In genomic region chr20:38043512-38044300, GRCh38 we compare ENCODE assay signal across 9 cellular contexts. TPM values are rescaled to one million over a fixed set of nuclear protein-coding genes. Genes with fewer than 3 reads are reported as not detected.
DNase-seq lines count a peak whose midpoint lies in the region; ATAC-seq, FAIRE-seq and TF ChIP-seq lines count a peak whose summit lies in the region.
"Had no signal": no experiment of that assay in that cellular context is flagged by ENCODE, and none has a peak within 500 bp of the region (broad histone marks: within the 10 kb centered on the region; RNA-seq: fewer than 3 reads in every experiment).

No MANE protein-coding gene starts in this region.

- H3K4me1 ChIP-seq in cardiac muscle cell (ENCODE audit: low read depth) (peaks cover 10% of the 10 kb centered on the region), keratinocyte (ENCODE audit: control insufficient read depth, extremely low read depth, insufficient read depth, low read length) (peaks cover 10% of the 10 kb centered on the region), OCI-LY7 (ENCODE audit: insufficient read depth, low read length, poor library complexity, severe bottlenecking) (no peaks in the 10 kb centered on the region), ovary (ENCODE audit: insufficient read depth) (no peaks in the 10 kb centered on the region), upper lobe of right lung (no peaks in the 10 kb centered on the region)

- H3K4me3 Mint-ChIP-seq in activated naive CD8-positive, alpha-beta T cell: peak overlapping the region; percentile 17

- H3K4me3 ChIP-seq in cardiac muscle cell (no peak overlapping the region), keratinocyte (ENCODE audit: control insufficient read depth in 2 of 3, extremely low read depth in 1 of 3, insufficient read depth in 2 of 3, low read depth in 1 of 3, low read length in 3 of 3) (no peak overlapping the region), OCI-LY7 (ENCODE audit: low read depth, low read length, poor library complexity, severe bottlenecking) (no peak overlapping the region), ovary (no peak overlapping the region), upper lobe of right lung (no peak overlapping the region)

- peaks cover 14% of the 10 kb centered on the region for H3K36me3 Mint-ChIP-seq in activated naive CD8-positive, alpha-beta T cell

- ATAC-seq in left ventricle myocardium superior (no peak), upper lobe of right lung (no peak)

- peak overlapping the region; percentile 24 for H3K27ac Mint-ChIP-seq in activated naive CD8-positive, alpha-beta T cell

- H3K9ac ChIP-seq in keratinocyte (ENCODE audit: control insufficient read depth, extremely low read depth, insufficient read depth, low read length): peak overlapping the region; percentile 34

- H3K9me3 Mint-ChIP-seq in activated naive CD8-positive, alpha-beta T cell (ENCODE audit: low read depth): no peaks in the 10 kb centered on the region

- TF ChIP-seq CTCF in cardiac muscle cell (IDR thresholded peaks at IDR 0.05; ENCODE audit: low read depth, low read length): no peak
- peak in 2 of 3 experiments; percentile 17 to 36 for TF ChIP-seq CTCF in keratinocyte (optimal IDR thresholded peaks at IDR 0.05 in 1 of 3, IDR thresholded peaks at IDR 0.05 in 1 of 3, conservative IDR thresholded peaks at IDR 0.05 in 1 of 3; ENCODE audit: extremely low read depth in 1 of 3, insufficient read depth in 2 of 3, low read length in 3 of 3)
- TF ChIP-seq CTCF in OCI-LY7 (conservative IDR thresholded peaks at IDR 0.05; ENCODE audit: low read length): no peak
- TF ChIP-seq CTCF in ovary (IDR thresholded peaks at IDR 0.05): no peak
- TF ChIP-seq CTCF in upper lobe of right lung (IDR thresholded peaks at IDR 0.05): no peak

- H3K9me1 ChIP-seq in keratinocyte (ENCODE audit: control insufficient read depth, extremely low read depth, insufficient read depth, low read length): no peaks in the 10 kb centered on the region

- H3K27me3 ChIP-seq in cardiac muscle cell (no peaks in the 10 kb centered on the region), keratinocyte (ENCODE audit: control insufficient read depth, extremely low read depth, insufficient read depth, low read length) (no peaks in the 10 kb centered on the region), ovary (no peaks in the 10 kb centered on the region), upper lobe of right lung (no peaks in the 10 kb centered on the region)

- WGBS in ovary, 3 donors: 75 to 81% (median 80%) methylated on average over 10 of the region's 10 CpGs

- CTCF ChIA-PET in OCI-LY7 (lab: Charles Lee; ENCODE audit: unreplicated experiment): no interaction called here

- H2AFZ ChIP-seq in keratinocyte (ENCODE audit: control insufficient read depth, low read length) (no peak overlapping the region), OCI-LY7 (ENCODE audit: low read length) (no peak overlapping the region)

- H3K4me2 ChIP-seq in keratinocyte (ENCODE audit: control insufficient read depth, extremely low read depth, insufficient read depth, low read depth, low read length) (peak overlapping the region; percentile 42), OCI-LY7 (ENCODE audit: low read length) (no peak overlapping the region)

- no peaks in the 10 kb centered on the region for H3K9me2 ChIP-seq in OCI-LY7 (ENCODE audit: insufficient read depth, low read length)

- peak; percentile 69 for FAIRE-seq in keratinocyte (lab: Jason Lieb, UNC)

- dilution Hi-C loops in keratinocyte (cut with MboI; ENCODE audit: extremely low pct_ligation_motif_present, low sequenced_read_pairs): no loop called here

- POLR2A ChIA-PET in OCI-LY7 (lab: Charles Lee): interaction anchor here (0.6 to 1.7 kb wide), 2 partner anchors 68 to 755 kb away, joined by 3 to 4 read pairs; no protein-coding TSS in a partner anchor

- peaks cover 54% of the 10 kb centered on the region for H3K4me1 Mint-ChIP-seq in activated naive CD8-positive, alpha-beta T cell (ENCODE audit: low read depth)

- no peak for TF ChIP-seq EP300 in ovary (IDR thresholded peaks at IDR 0.05)

- peak in 1 of 2 donors; percentile 38 for DNase-seq in cardiac muscle cell (ENCODE audit: low read depth in 1 of 2, low spot score in 1 of 2)
- no peak for DNase-seq in left ventricle myocardium superior
- DNase-seq in keratinocyte (ENCODE audit: low read depth, low spot score): peak; percentile 73
- DNase-seq in OCI-LY7 (ENCODE audit: low spot score): no peak
- no peak for DNase-seq in ovary
- DNase-seq in upper lobe of right lung: no peak
- no peak for DNase-seq in Kasumi-1 (lab: John Stamatoyannopoulos, UW)

- no peaks in the 10 kb centered on the region for H3K9me3 ChIP-seq in cardiac muscle cell (ENCODE audit: low read depth)
- no peaks in the 10 kb centered on the region for H3K9me3 ChIP-seq in keratinocyte (ENCODE audit: control insufficient read depth, low read depth, low read length)
- H3K9me3 ChIP-seq in OCI-LY7 (ENCODE audit: low read length): no peaks in the 10 kb centered on the region
- no peaks in the 10 kb centered on the region for H3K9me3 ChIP-seq in ovary
- H3K9me3 ChIP-seq in upper lobe of right lung: no peaks in the 10 kb centered on the region

- peaks cover 30% of the 10 kb centered on the region for H3K36me3 ChIP-seq in cardiac muscle cell
- peaks cover 16 to 19% of the 10 kb centered on the region in 2 experiments for H3K36me3 ChIP-seq in keratinocyte (ENCODE audit: control insufficient read depth in 2 of 2, extremely low read depth in 1 of 2, insufficient read depth in 2 of 2, low read length in 2 of 2)
- H3K36me3 ChIP-seq in OCI-LY7 (ENCODE audit: insufficient read depth, low read length): peaks cover 99% of the 10 kb centered on the region
- no peaks in the 10 kb centered on the region for H3K36me3 ChIP-seq in ovary
- peaks cover 64% of the 10 kb centered on the region for H3K36me3 ChIP-seq in upper lobe of right lung

- BruUV-seq in OCI-LY7 (replicated peaks; lab: Mats Ljungman, UMichigan): no TSS peak

- peaks cover 49% of the 10 kb centered on the region for H3K79me2 ChIP-seq in keratinocyte (ENCODE audit: control insufficient read depth, insufficient read depth, low read length)
- H3K79me2 ChIP-seq in OCI-LY7 (ENCODE audit: insufficient read depth, low read depth, low read length): peaks cover 51% of the 10 kb centered on the region

- no peak for TF ChIP-seq POLR2A in ovary (IDR thresholded peaks at IDR 0.05)

- H4K20me1 ChIP-seq in keratinocyte (ENCODE audit: control insufficient read depth, extremely low read depth, insufficient read depth, low read length) (no peaks in the 10 kb centered on the region), OCI-LY7 (ENCODE audit: insufficient read depth, low read length) (peaks cover 14% of the 10 kb centered on the region; the same call in 1 of the 2 replicates)

- no peaks in the 10 kb centered on the region for H3K27me3 Mint-ChIP-seq in activated naive CD8-positive, alpha-beta T cell

- H3K27ac ChIP-seq in cardiac muscle cell: peak overlapping the region; percentile 37
- H3K27ac ChIP-seq in keratinocyte (ENCODE audit: control insufficient read depth, insufficient read depth, low read length): peak overlapping the region; percentile 77
- no peak overlapping the region for H3K27ac ChIP-seq in OCI-LY7 (ENCODE audit: low read depth, low read length, poor library complexity, severe bottlenecking)
- H3K27ac ChIP-seq in ovary: no peak overlapping the region
- no peak overlapping the region for H3K27ac ChIP-seq in upper lobe of right lung
- H3K27ac ChIP-seq: HL-60 had no signal

- intact Hi-C loops in left ventricle myocardium superior (cut with micrococcal nuclease): no loop called here
- intact Hi-C loops in OCI-LY7 (cut with micrococcal nuclease; ENCODE audit: unreplicated experiment): no loop called here
- intact Hi-C loops in ovary (cut with DNase I): no loop called here
- intact Hi-C loops in upper lobe of right lung (cut with DNase I): no loop called here

RNA-seq across cellular contexts. Expression of gene RPRD1B, which starts 10.2 kb away (rescaled TPM):
- total RNA-seq in cardiac muscle cell: 26.2 and 43.5 TPM in 2 replicates
- 31.0 and 44.5 TPM in 2 replicates for polyA plus RNA-seq in cardiac muscle cell
- 65.3 TPM for total RNA-seq in left ventricle myocardium superior
- polyA plus RNA-seq in keratinocyte: 15.9 to 22.6 TPM (median 19.9 TPM) in 3 replicates
- 26.6 TPM for polyA plus RNA-seq in keratinocyte (2011; ENCODE audit: low read depth)
- polyA plus RNA-seq in keratinocyte (2011; cell fraction: cytosol; rRNA removed): 12.0 and 20.0 TPM in 2 replicates
- polyA plus RNA-seq in keratinocyte (2011; cell fraction: nucleus; rRNA removed): 25.3 and 30.2 TPM in 2 replicates
- 14.2 and 15.1 TPM in 2 replicates for polyA plus RNA-seq in keratinocyte (2012; ENCODE audit: low replicate concordance)
- polyA minus RNA-seq in keratinocyte: 6.6 to 22.3 TPM (median 20.3 TPM) in 3 replicates
- 28.8 TPM for polyA minus RNA-seq in keratinocyte (2011; cell fraction: cytosol; rRNA and poly(A)+ RNA removed)
- 27.1 and 37.2 TPM in 2 replicates for polyA minus RNA-seq in keratinocyte (2011; cell fraction: nucleus; rRNA and poly(A)+ RNA removed)
- total RNA-seq in OCI-LY7 (2014; rRNA removed; shearing (Covaris generic)): 45.6 and 52.3 TPM in 2 replicates
- total RNA-seq in OCI-LY7 (2022): 67.3 and 67.9 TPM in 2 replicates
- total RNA-seq in ovary: 10 to 100 TPM; 21.8 to 45.3 (median 33.4) TPM
- polyA plus RNA-seq in ovary: 10 to 100 TPM; 12.1 to 36.3 TPM
- total RNA-seq in upper lobe of right lung: 33.1 TPM

RNA-seq across cellular contexts. Expression of gene TTI1, which starts 10.4 kb away (rescaled TPM):
- total RNA-seq in cardiac muscle cell (19.0 and 23.0 TPM in 2 replicates), left ventricle myocardium superior (12.5 TPM), OCI-LY7 (2022) (26.5 and 28.7 TPM in 2 replicates), ovary (10 to 100 TPM; 10.7 to 19.7 (median 16.3) TPM), upper lobe of right lung (16.3 TPM)
- polyA plus RNA-seq in cardiac muscle cell (23.1 and 32.8 TPM in 2 replicates), keratinocyte (10.3 to 16.7 TPM (median 13.5 TPM) in 3 replicates), ovary (10 to 100 TPM in 1 of 2 donors, 1 to 10 TPM in 1; 9.3 to 18.8 TPM)
- 3.0 TPM for polyA plus RNA-seq in keratinocyte (2011; ENCODE audit: low read depth)
- polyA plus RNA-seq in keratinocyte (2011; cell fraction: cytosol; rRNA removed): 6.0 and 9.2 TPM in 2 replicates
- polyA plus RNA-seq in keratinocyte (2011; cell fraction: nucleus; rRNA removed): 16.5 and 18.2 TPM in 2 replicates
- polyA plus RNA-seq in keratinocyte (2012; ENCODE audit: low replicate concordance): 7.9 and 11.7 TPM in 2 replicates
- 23.9 to 34.2 TPM (median 29.3 TPM) in 3 replicates for polyA minus RNA-seq in keratinocyte
- polyA minus RNA-seq in keratinocyte (2011; cell fraction: cytosol; rRNA and poly(A)+ RNA removed): 10.7 TPM
- polyA minus RNA-seq in keratinocyte (2011; cell fraction: nucleus; rRNA and poly(A)+ RNA removed): 16.0 and 33.0 TPM in 2 replicates
- 20.2 and 22.4 TPM in 2 replicates for total RNA-seq in OCI-LY7 (2014; rRNA removed; shearing (Covaris generic))

Comparison
In these comparisons a context has a peak if more than half of its experiments do, and no peak if none do; other contexts are left out.
1. H3K27ac ChIP-seq: peak in cardiac muscle cell (single experiment) and keratinocyte (single experiment); none in OCI-LY7 (single experiment), ovary (0 of 2) and upper lobe of right lung (single experiment).
2. CTCF ChIP-seq: peak in keratinocyte (2 of 3); none in cardiac muscle cell (single experiment), OCI-LY7 (single experiment), ovary (0 of 3) and upper lobe of right lung (single experiment).